11 cellular contexts compared by ENCODE assay signal in genomic region chr3:48765376-48765775, GRCh38. TPM values are rescaled to one million over a fixed set of nuclear protein-coding genes. Genes with fewer than 3 reads are reported as not detected.
DNase-seq lines count a peak whose midpoint lies in the region; ATAC-seq and TF ChIP-seq lines count a peak whose summit lies in the region.
"Had no signal": no experiment of that assay in that cellular context is flagged by ENCODE, and none has a peak within 500 bp of the region (broad histone marks: within the 10 kb centered on the region; RNA-seq: fewer than 3 reads in every experiment).

No MANE protein-coding gene starts in this region.

- no peaks in the 10 kb centered on the region for H3K27me3 ChIP-seq in thyroid gland

- H3K9me3 ChIP-seq in thyroid gland: no peaks in the 10 kb centered on the region

- H3K27ac ChIP-seq in thyroid gland: no peak overlapping the region

- ATAC-seq in activated naive CD8-positive, alpha-beta T cell treated with anti-CD3 and anti-CD28 coated beads, Interleukin-2, amount 50 U/mL, for 24 hours: no peak

- H3K36me3 Mint-ChIP-seq in activated naive CD8-positive, alpha-beta T cell treated with anti-CD3 and anti-CD28 coated beads, Interleukin-2, amount 50 U/mL, for 24 hours (ENCODE audit: low read depth): peaks cover 16% of the 10 kb centered on the region

- H3K36me3 ChIP-seq in thyroid gland: peaks cover 16 to 29% of the 10 kb centered on the region in 2 donors

- no peak overlapping the region for H3K27ac Mint-ChIP-seq in activated naive CD8-positive, alpha-beta T cell treated with anti-CD3 and anti-CD28 coated beads, Interleukin-2, amount 50 U/mL, for 24 hours

- H3K9me3 Mint-ChIP-seq in activated naive CD8-positive, alpha-beta T cell treated with anti-CD3 and anti-CD28 coated beads, Interleukin-2, amount 50 U/mL, for 24 hours: no peaks in the 10 kb centered on the region

- no peaks in the 10 kb centered on the region for H3K27me3 Mint-ChIP-seq in activated naive CD8-positive, alpha-beta T cell treated with anti-CD3 and anti-CD28 coated beads, Interleukin-2, amount 50 U/mL, for 24 hours

- no peak for TF ChIP-seq POLR2A in thyroid gland (IDR thresholded peaks at IDR 0.05)

- DNase-seq in DMS79 treated with DMSO at 0.1 percent for 48 hours (lab: John Stamatoyannopoulos, UW) (peak; percentile 1), DMS79 (lab: John Stamatoyannopoulos, UW) (no peak), NCI-H1092 (lab: John Stamatoyannopoulos, UW) (peak; percentile 1), dermis microvascular lymphatic vessel endothelial cell (ENCODE audit: low read depth in 2 of 2) (peak; percentile 18 to 28), pons (ENCODE audit: low spot score) (peak; percentile 58), thyroid gland (no peak), NAMALWA (ENCODE audit: low spot score) (no peak)
- no peak for DNase-seq in activated naive CD8-positive, alpha-beta T cell treated with anti-CD3 and anti-CD28 coated beads, Interleukin-2, amount 50 U/mL, for 24 hours
- DNase-seq: KG1; Right ventricle myocardium superior; stimulated activated CD4-positive, alpha-beta T cell treated with anti-CD3 and anti-CD28 coated beads, Interleukin-4, amount 100 ng/mL, for 4 hours had no signal

- no peaks in the 10 kb centered on the region for H3K4me1 Mint-ChIP-seq in activated naive CD8-positive, alpha-beta T cell treated with anti-CD3 and anti-CD28 coated beads, Interleukin-2, amount 50 U/mL, for 24 hours

- 93 to 96% methylated on average over 1 of the region's 1 CpG for WGBS in thyroid gland, 2 donors

- no peaks in the 10 kb centered on the region for H3K4me1 ChIP-seq in thyroid gland

- no peak for TF ChIP-seq CTCF in thyroid gland (IDR thresholded peaks at IDR 0.05)

- no peak overlapping the region for H3K4me3 Mint-ChIP-seq in activated naive CD8-positive, alpha-beta T cell treated with anti-CD3 and anti-CD28 coated beads, Interleukin-2, amount 50 U/mL, for 24 hours

- H3K4me3 ChIP-seq in thyroid gland (replicated peaks in 1 of 3): no peak overlapping the region

- intact Hi-C loops in thyroid gland (cut with DNase I): no loop called here

RNA-seq across cellular contexts. Expression of gene IP6K2, which starts 48.4 kb away (rescaled TPM):
- total RNA-seq in dermis microvascular lymphatic vessel endothelial cell (31.1 and 47.2 TPM in 2 replicates), thyroid gland (100 to 1,000 TPM in 2 of 4 donors, 10 to 100 TPM in 2; 64.3 to 145 (median 93.0) TPM)

Comparison
In these comparisons a context has a peak if more than half of its experiments do, and no peak if none do; other contexts are left out.
1. DNase-seq: peak in DMS79 treated with DMSO at 0.1 percent for 48 hours (single experiment), NCI-H1092 (single experiment), dermis microvascular lymphatic vessel endothelial cell (2 of 2) and pons (single experiment); none in DMS79 (single experiment), thyroid gland (0 of 2), NAMALWA (single experiment) and activated naive CD8-positive, alpha-beta T cell treated with anti-CD3 and anti-CD28 coated beads, Interleukin-2, amount 50 U/mL, for 24 hours (single experiment).